ENCODE assay signal across 10 cellular contexts in the genomic region with DNA sequence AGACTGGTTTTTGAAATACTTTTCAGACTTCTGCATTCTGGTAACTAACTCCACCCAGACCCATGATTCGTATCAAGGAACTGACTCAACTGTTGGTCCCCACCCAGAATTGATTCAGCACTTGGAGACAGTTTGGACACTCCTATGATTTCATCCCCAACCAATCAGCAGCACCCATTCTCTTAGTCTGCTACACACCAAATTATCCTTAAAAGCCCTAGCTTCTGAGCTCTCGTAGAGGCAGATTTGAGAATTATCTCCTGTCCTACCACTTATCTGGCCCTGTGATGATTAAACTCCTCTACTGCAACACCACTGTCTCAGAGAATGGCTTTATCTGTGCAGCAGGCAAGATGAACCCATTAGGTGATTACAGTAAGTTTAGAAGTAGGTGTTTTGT. TPM values are rescaled to one million over a fixed set of nuclear protein-coding genes. Genes with fewer than 3 reads are reported as not detected.
DNase-seq lines count a peak whose midpoint lies in the region; ATAC-seq, FAIRE-seq and TF ChIP-seq lines count a peak whose summit lies in the region.
"Had no signal": no experiment of that assay in that cellular context is flagged by ENCODE, and none has a peak within 500 bp of the region (broad histone marks: within the 10 kb centered on the region; RNA-seq: fewer than 3 reads in every experiment).

No MANE protein-coding gene starts in this region.

- H3K9me3 ChIP-seq in K562 (replicated peaks; ENCODE audit: control insufficient read depth, insufficient read depth, low read depth, low read length) (peaks cover 12% of the 10 kb centered on the region), mesenchymal stem cell (ENCODE audit: control insufficient read depth, low read length) (no peaks in the 10 kb centered on the region)

- peaks cover 0 to under 1% of the 10 kb centered on the region in 2 experiments; a peak in 3 of 5 replicates for H3K4me1 ChIP-seq in K562 (replicated peaks in 1 of 2; ENCODE audit: control insufficient read depth in 2 of 2, insufficient read depth in 2 of 2, low read length in 2 of 2)
- no peaks in the 10 kb centered on the region for H3K4me1 ChIP-seq in mesenchymal stem cell (ENCODE audit: control insufficient read depth, insufficient read depth, low read depth, low read length)

- H3K27me3 ChIP-seq in K562 (ENCODE audit: control insufficient read depth in 2 of 2, insufficient read depth in 2 of 2, low read length in 2 of 2) (no peaks in the 10 kb centered on the region), mesenchymal stem cell (ENCODE audit: control insufficient read depth in 1 of 2, insufficient read depth in 1 of 2, low read length in 2 of 2) (no peaks in the 10 kb centered on the region), H7 (ENCODE audit: control insufficient read depth, insufficient read depth, low read length) (no peaks in the 10 kb centered on the region)

- BruUV-seq in K562 (replicated peaks; lab: Mats Ljungman, UMichigan), result no TSS peak

- CTCF ChIA-PET in K562 (lab: Yijun Ruan, JAX; ENCODE audit: low intra/inter-chr PET ratio), result no interaction called here

- H3K36me3 ChIP-seq in K562 (ENCODE audit: control insufficient read depth, insufficient read depth, low read length), result no peaks in the 10 kb centered on the region
- no peaks in the 10 kb centered on the region for H3K36me3 ChIP-seq in mesenchymal stem cell (ENCODE audit: control insufficient read depth in 1 of 2, insufficient read depth in 2 of 2, low read depth in 1 of 2, low read length in 2 of 2)
- H3K36me3 ChIP-seq in H7 (replicated peaks; ENCODE audit: control insufficient read depth, insufficient read depth, low read length), result no peaks in the 10 kb centered on the region

- DNase-seq in GDM1 (lab: John Stamatoyannopoulos, UW), result peak; percentile 13
- DNase-seq in LHCN-M2 (ENCODE audit: low read depth), result peak; percentile 41
- DNase-seq in K562 (ENCODE audit: extremely low read depth in 1 of 4, low spot score in 3 of 4), result peak in 2 of 4 experiments; percentile 44 to 50
- DNase-seq in mesenchymal stem cell, result no peak
- DNase-seq in G401 (ENCODE audit: low spot score), result no peak
- DNase-seq in H7, result no peak
- DNase-seq: activated CD4-positive, alpha-beta T cell treated with anti-CD3 and anti-CD28 coated beads for 1 hour; NCI-H2029; stimulated activated naive CD4-positive, alpha-beta T cell treated with Interleukin-2 at 50 U/mL for 16 hours had no signal

- POLR2A ChIA-PET in K562 (lab: Yijun Ruan, JAX), result no interaction called here

- TF ChIP-seq EP300 in K562 (IDR thresholded peaks at IDR 0.05; ENCODE audit: low read length), result peak; percentile 60; the same call in 1 of the 2 replicates

- H3K27ac ChIP-seq in K562 (ENCODE audit: extremely low read depth, low read depth, low read length) (peak overlapping the region; percentile 49; the same call in 1 of the 3 replicates), mesenchymal stem cell (ENCODE audit: low read length, poor library complexity, severe bottlenecking) (no peak overlapping the region)

- intact Hi-C loops in K562 (cut with micrococcal nuclease), result no loop called here

- H3K4me3 ChIP-seq in K562, result no peak overlapping the region
- peak overlapping the region in 1 of 2 experiments; percentile 38 for H3K4me3 ChIP-seq in mesenchymal stem cell (ENCODE audit: insufficient read depth in 1 of 2, low read depth in 1 of 2, low read length in 2 of 2)
- H3K4me3 ChIP-seq in H7 (ENCODE audit: insufficient read depth, low read depth, low read length), result no peak overlapping the region

- FAIRE-seq in K562 (lab: Jason Lieb, UNC), result peak; percentile 35

- TF ChIP-seq POLR2A in K562 (conservative IDR thresholded peaks at IDR 0.05), result no peak

- no peak overlapping the region for H3K4ac ChIP-seq in mesenchymal stem cell (ENCODE audit: low read depth in 1 of 2, low read length in 2 of 2)

- no peak overlapping the region for H2AK5ac ChIP-seq in mesenchymal stem cell (ENCODE audit: low read length, severe bottlenecking)

- no peak overlapping the region for H4K91ac ChIP-seq in mesenchymal stem cell (ENCODE audit: low read length)

- no peak overlapping the region for H3K18ac ChIP-seq in mesenchymal stem cell (ENCODE audit: low read depth in 1 of 2, low read length in 2 of 2)

- H2BK120ac ChIP-seq in mesenchymal stem cell (ENCODE audit: low read depth, low read length), result no peak overlapping the region

- peak; percentile 80 for ATAC-seq in K562
- ATAC-seq in GM19452 (IDR thresholded peaks at IDR 0.05; ENCODE audit: unreplicated experiment), result no peak

- H3K9ac ChIP-seq in K562 (ENCODE audit: insufficient read depth in 1 of 2, low read depth in 2 of 2, low read length in 2 of 2) (no peak overlapping the region), mesenchymal stem cell (ENCODE audit: low read length) (peak overlapping the region; percentile 75)

- no peak overlapping the region for H3K4me2 ChIP-seq in K562 (ENCODE audit: insufficient read depth, low read length)
- H3K4me2 ChIP-seq in mesenchymal stem cell (ENCODE audit: low read length, poor library complexity, severe bottlenecking), result no peak overlapping the region

- WGBS in K562 (ENCODE audit: insufficient coverage, low coverage, missing lambda C conversion rate), result 14% methylated on average over 2 of the region's 2 CpGs
- WGBS in mesenchymal stem cell, result 48% methylated on average over 2 of the region's 2 CpGs

- no peak overlapping the region for H2BK12ac ChIP-seq in mesenchymal stem cell (ENCODE audit: low read length in 2 of 2)

- H3K23ac ChIP-seq in mesenchymal stem cell (ENCODE audit: low read length in 2 of 2), result no peak overlapping the region

- no peak overlapping the region for H2BK15ac ChIP-seq in mesenchymal stem cell (ENCODE audit: low read depth, poor library complexity, severe bottlenecking)

- H4K20me1 ChIP-seq in K562 (replicated peaks; ENCODE audit: control insufficient read depth, insufficient read depth, low read length), result no peaks in the 10 kb centered on the region

- no peak for TF ChIP-seq RAD21 in K562 (CRISPR knock-in tag; conservative IDR thresholded peaks at IDR 0.05 in 1 of 2, IDR thresholded peaks at IDR 0.05 in 1 of 2)

- H3K14ac ChIP-seq in mesenchymal stem cell (ENCODE audit: low read length in 2 of 2), result no peak overlapping the region

- no peaks in the 10 kb centered on the region for H3K79me2 ChIP-seq in K562 (ENCODE audit: control insufficient read depth, insufficient read depth, low read length)

- no peak overlapping the region for H4K8ac ChIP-seq in mesenchymal stem cell (ENCODE audit: low read length)

- no peaks in the 10 kb centered on the region for H3K9me1 ChIP-seq in K562 (ENCODE audit: control insufficient read depth, insufficient read depth, low read length)

- no peaks in the 10 kb centered on the region for H3K79me1 ChIP-seq in mesenchymal stem cell (replicated peaks; ENCODE audit: low read length, poor library complexity, severe bottlenecking)

- no peak overlapping the region for H2BK5ac ChIP-seq in mesenchymal stem cell (ENCODE audit: low read depth, low read length, poor library complexity, severe bottlenecking)

- in situ Hi-C loops in K562 (cut with MboI) (no loop called here), G401 (cut with HindIII; ENCODE audit: low sequenced_read_pairs) (no loop called here)

- H2AFZ ChIP-seq in K562 (ENCODE audit: low read depth, low read length) (0 out of 2 replicates have a peak overlapping the region, but pooled peaks have one; percentile 39), mesenchymal stem cell (ENCODE audit: low read depth, low read length) (no peak overlapping the region)

- no peak for TF ChIP-seq CTCF in K562 (IDR thresholded peaks at IDR 0.05 in 2 of 3, conservative IDR thresholded peaks at IDR 0.05 in 1 of 3; ENCODE audit: insufficient read depth in 2 of 3, low read depth in 1 of 3, low read length in 3 of 3)

RNA-seq across cellular contexts. Expression of gene GSTO1, which starts 7.7 kb away (rescaled TPM):
- total RNA-seq in LHCN-M2 (2014; rRNA removed) (211 and 248 TPM in 2 replicates), K562 (2014; rRNA removed) (221 and 225 TPM in 2 replicates), K562 (2014; rRNA removed; fragmentation: Illumina TruSeq; extraction: Trizol) (237 and 280 TPM in 2 replicates), K562 (2015; rRNA removed; fragmentation: Illumina TruSeq; extraction: Trizol) (195 and 204 TPM in 2 replicates), K562 (2021) (252 and 275 TPM in 2 replicates)
- 264 TPM for polyA plus RNA-seq in LHCN-M2 (2012)
- total RNA-seq in K562 (2011; cell fraction: chromatin; rRNA removed; ENCODE audit: low replicate concordance), result 31.7 and 33.4 TPM in 2 replicates
- 55.9 and 65.0 TPM in 2 replicates for total RNA-seq in K562 (2011; cell fraction: nucleolus; rRNA removed)
- total RNA-seq in K562 (2011; cell fraction: nucleoplasm; rRNA removed), result 52.1 and 63.5 TPM in 2 replicates
- polyA plus RNA-seq in K562 (2011; rRNA removed) (401 and 592 TPM in 2 replicates), K562 (2014; fragmentation: Illumina TruSeq; extraction: Trizol) (283 and 333 TPM in 2 replicates), K562 (2014; fragmentation: Nextera tagmentation; extraction: Ambion mirVana) (100 to 1,000 TPM; 136 to 205 TPM), K562 (2014; rRNA removed) (315 and 359 TPM in 2 replicates)
- 146 and 208 TPM in 2 replicates for polyA plus RNA-seq in K562 (2011; cell fraction: cytosol; rRNA removed)
- polyA plus RNA-seq in K562 (2011; cell fraction: nucleus; rRNA removed), result 83.6 and 116 TPM in 2 replicates
- polyA plus RNA-seq in K562 (2012), result 188 and 273 TPM in 2 replicates
- polyA minus RNA-seq in K562 (2011; rRNA and poly(A)+ RNA removed), result 170 and 176 TPM in 2 replicates
- 104 and 123 TPM in 2 replicates for polyA minus RNA-seq in K562 (2011; cell fraction: cytosol; rRNA and poly(A)+ RNA removed)
- polyA minus RNA-seq in K562 (2011; cell fraction: nucleus; rRNA and poly(A)+ RNA removed), result 32.2 and 48.5 TPM in 2 replicates
- 324 TPM for polyA plus RNA-seq in mesenchymal stem cell (2013, experiment 1 of 2)
- polyA plus RNA-seq in mesenchymal stem cell (2013, experiment 2 of 2), result 340 TPM
- total RNA-seq in G401 (2014; rRNA removed; shearing (Covaris generic)), result 142 and 176 TPM in 2 replicates
- 130 and 155 TPM in 2 replicates for total RNA-seq in H7 (2014; rRNA removed; shearing (Covaris generic))

RNA-seq across cellular contexts. Expression of gene CFAP43, which starts 14.8 kb away (rescaled TPM):
- 0.06 TPM in 1 of 2 replicates, not detected in the other for total RNA-seq in LHCN-M2 (2014; rRNA removed)
- polyA plus RNA-seq in LHCN-M2 (2012), result not detected
- 0.32 and 0.49 TPM in 2 replicates for total RNA-seq in K562 (2011; cell fraction: chromatin; rRNA removed; ENCODE audit: low replicate concordance)
- total RNA-seq in K562 (2011; cell fraction: nucleolus; rRNA removed), result 0.17 TPM in 1 of 2 replicates, not detected in the other
- total RNA-seq in K562 (2011; cell fraction: nucleoplasm; rRNA removed), result 0.51 and 0.99 TPM in 2 replicates
- 0.09 and 0.20 TPM in 2 replicates for total RNA-seq in K562 (2014; rRNA removed)
- 0.10 and 0.11 TPM in 2 replicates for total RNA-seq in K562 (2014; rRNA removed; fragmentation: Illumina TruSeq; extraction: Trizol)
- total RNA-seq in K562 (2015; rRNA removed; fragmentation: Illumina TruSeq; extraction: Trizol), result 0.11 and 0.15 TPM in 2 replicates
- total RNA-seq in K562 (2021), result 0.16 and 0.20 TPM in 2 replicates
- polyA plus RNA-seq in K562 (2011; rRNA removed), result 0.43 and 0.86 TPM in 2 replicates
- polyA plus RNA-seq in K562 (2011; cell fraction: cytosol; rRNA removed), result 0.27 and 0.31 TPM in 2 replicates
- polyA plus RNA-seq in K562 (2011; cell fraction: nucleus; rRNA removed), result 0.83 and 1.0 TPM in 2 replicates
- polyA plus RNA-seq in K562 (2012), result 0.10 and 0.17 TPM in 2 replicates
- polyA plus RNA-seq in K562 (2014; fragmentation: Illumina TruSeq; extraction: Trizol), result 0.09 TPM in 1 of 2 replicates, not detected in the other
- under 1 TPM in 1 of 2 experiments, not detected in 1; 0.07 TPM for polyA plus RNA-seq in K562 (2014; fragmentation: Nextera tagmentation; extraction: Ambion mirVana)
- polyA plus RNA-seq in K562 (2014; rRNA removed), result 0.04 and 0.54 TPM in 2 replicates
- 0.87 and 1.1 TPM in 2 replicates for polyA minus RNA-seq in K562 (2011; rRNA and poly(A)+ RNA removed)
- not detected in 2 replicates for polyA minus RNA-seq in K562 (2011; cell fraction: cytosol; rRNA and poly(A)+ RNA removed)
- 0.27 and 0.44 TPM in 2 replicates for polyA minus RNA-seq in K562 (2011; cell fraction: nucleus; rRNA and poly(A)+ RNA removed)
- 0.07 TPM for polyA plus RNA-seq in mesenchymal stem cell (2013, experiment 1 of 2)
- 0.07 TPM for polyA plus RNA-seq in mesenchymal stem cell (2013, experiment 2 of 2)
- total RNA-seq in G401 (2014; rRNA removed; shearing (Covaris generic)), result 0.58 and 4.6 TPM in 2 replicates
- 0.21 and 0.30 TPM in 2 replicates for total RNA-seq in H7 (2014; rRNA removed; shearing (Covaris generic))

RNA-seq across cellular contexts. Expression of gene GSTO2, which starts 22.0 kb away (rescaled TPM):
- 0.38 and 0.46 TPM in 2 replicates for total RNA-seq in LHCN-M2 (2014; rRNA removed)
- 0.34 TPM for polyA plus RNA-seq in LHCN-M2 (2012)
- 0.79 and 1.1 TPM in 2 replicates for total RNA-seq in K562 (2011; cell fraction: chromatin; rRNA removed; ENCODE audit: low replicate concordance)
- total RNA-seq in K562 (2011; cell fraction: nucleolus; rRNA removed), result 0.79 and 1.8 TPM in 2 replicates
- 1.2 and 2.1 TPM in 2 replicates for total RNA-seq in K562 (2011; cell fraction: nucleoplasm; rRNA removed)
- 0.18 and 0.33 TPM in 2 replicates for total RNA-seq in K562 (2014; rRNA removed)
- total RNA-seq in K562 (2014; rRNA removed; fragmentation: Illumina TruSeq; extraction: Trizol), result 0.29 and 0.45 TPM in 2 replicates
- total RNA-seq in K562 (2015; rRNA removed; fragmentation: Illumina TruSeq; extraction: Trizol), result 0.30 and 0.40 TPM in 2 replicates
- total RNA-seq in K562 (2021), result 0.96 and 1.4 TPM in 2 replicates
- polyA plus RNA-seq in K562 (2011; rRNA removed), result 0.74 and 1.8 TPM in 2 replicates
- polyA plus RNA-seq in K562 (2011; cell fraction: cytosol; rRNA removed), result 1.4 and 2.1 TPM in 2 replicates
- 0.86 and 0.92 TPM in 2 replicates for polyA plus RNA-seq in K562 (2011; cell fraction: nucleus; rRNA removed)
- polyA plus RNA-seq in K562 (2012), result 0.65 and 0.80 TPM in 2 replicates
- polyA plus RNA-seq in K562 (2014; fragmentation: Illumina TruSeq; extraction: Trizol), result 0.40 and 0.78 TPM in 2 replicates
- polyA plus RNA-seq in K562 (2014; fragmentation: Nextera tagmentation; extraction: Ambion mirVana), result 1 to 10 TPM in 1 of 2 experiments, under 1 TPM in 1; 0.90 to 1.0 TPM
- polyA plus RNA-seq in K562 (2014; rRNA removed), result 1.1 and 1.7 TPM in 2 replicates
- polyA minus RNA-seq in K562 (2011; rRNA and poly(A)+ RNA removed), result 0.27 and 0.67 TPM in 2 replicates
- 0.57 and 0.82 TPM in 2 replicates for polyA minus RNA-seq in K562 (2011; cell fraction: cytosol; rRNA and poly(A)+ RNA removed)
- polyA minus RNA-seq in K562 (2011; cell fraction: nucleus; rRNA and poly(A)+ RNA removed), result 0.78 and 1.8 TPM in 2 replicates
- polyA plus RNA-seq in mesenchymal stem cell (2013, experiment 1 of 2), result 2.3 TPM
- 1.9 TPM for polyA plus RNA-seq in mesenchymal stem cell (2013, experiment 2 of 2)
- total RNA-seq in G401 (2014; rRNA removed; shearing (Covaris generic)), result 16.6 and 37.4 TPM in 2 replicates
- total RNA-seq in H7 (2014; rRNA removed; shearing (Covaris generic)), result 15.2 and 20.6 TPM in 2 replicates

Comparison
In these comparisons a context has a peak if more than half of its experiments do, and no peak if none do; other contexts are left out.
1. DNase-seq: peak in GDM1 (single experiment) and LHCN-M2 (single experiment); none in mesenchymal stem cell (single experiment), G401 (single experiment) and H7 (single experiment).